1 cellular context compared by ENCODE assay signal in the genomic region with DNA sequence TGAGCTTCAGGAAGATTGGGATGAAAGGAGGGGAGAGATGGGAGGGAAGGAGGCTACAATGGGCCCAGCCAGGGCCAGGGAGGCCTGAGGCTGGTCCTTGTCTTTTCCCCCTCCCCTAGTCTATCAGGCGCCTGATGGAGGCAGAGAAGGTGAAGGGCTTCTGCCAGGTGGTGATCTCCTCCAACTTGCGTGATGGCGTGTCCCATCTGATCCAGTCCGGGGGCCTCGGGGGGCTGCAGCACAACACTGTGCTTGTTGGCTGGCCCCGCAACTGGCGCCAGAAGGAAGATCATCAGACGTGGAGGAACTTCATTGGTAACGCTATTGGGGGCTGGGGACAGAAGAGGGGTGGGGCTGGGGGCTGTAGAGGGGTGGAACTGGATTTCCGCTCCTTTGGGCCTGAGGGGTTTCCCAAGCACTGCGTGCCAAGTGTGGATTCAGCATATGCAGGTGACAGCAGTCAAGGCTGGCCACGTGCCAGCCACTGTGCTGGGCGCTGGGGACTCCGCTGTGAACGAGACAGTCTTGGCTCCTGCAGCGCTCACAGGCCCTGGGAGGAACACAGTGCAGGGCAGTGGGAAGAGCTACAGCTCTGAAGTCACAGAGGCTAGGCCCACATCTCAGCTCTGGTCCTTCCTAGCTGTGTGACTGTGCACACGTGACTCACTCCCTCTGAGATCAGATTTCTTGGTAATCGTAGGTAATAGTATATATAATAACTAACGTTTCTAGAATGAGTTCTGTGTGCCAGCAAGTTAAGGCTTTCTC.
TF ChIP-seq lines count a peak whose summit lies in the region.

No MANE protein-coding gene starts in this region.

TF ChIP-seq in HepG2, 621 proteins besides CTCF, POLR2A, EP300 and RAD21:
- no peak for TF ChIP-seq CEBPB (IDR thresholded peaks at IDR 0.05; ENCODE audit: borderline replicate concordance, low read depth, low read length)
- TF ChIP-seq ZNF713 (CRISPR knock-in tag; IDR thresholded peaks at IDR 0.05) = no peak
- TF ChIP-seq ZMYM4 (CRISPR knock-in tag; IDR thresholded peaks at IDR 0.05) = no peak
- TF ChIP-seq, protein P1, sequence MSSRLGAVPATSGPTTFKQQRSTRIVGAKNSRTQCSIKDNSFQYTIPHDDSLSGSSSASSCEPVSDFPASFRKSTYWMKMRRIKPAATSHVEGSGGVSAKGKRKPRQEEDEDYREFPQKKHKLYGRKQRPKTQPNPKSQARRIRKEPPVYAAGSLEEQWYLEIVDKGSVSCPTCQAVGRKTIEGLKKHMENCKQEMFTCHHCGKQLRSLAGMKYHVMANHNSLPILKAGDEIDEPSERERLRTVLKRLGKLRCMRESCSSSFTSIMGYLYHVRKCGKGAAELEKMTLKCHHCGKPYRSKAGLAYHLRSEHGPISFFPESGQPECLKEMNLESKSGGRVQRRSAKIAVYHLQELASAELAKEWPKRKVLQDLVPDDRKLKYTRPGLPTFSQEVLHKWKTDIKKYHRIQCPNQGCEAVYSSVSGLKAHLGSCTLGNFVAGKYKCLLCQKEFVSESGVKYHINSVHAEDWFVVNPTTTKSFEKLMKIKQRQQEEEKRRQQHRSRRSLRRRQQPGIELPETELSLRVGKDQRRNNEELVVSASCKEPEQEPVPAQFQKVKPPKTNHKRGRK (CRISPR knock-in tag; IDR thresholded peaks at IDR 0.05) = no peak
- no peak for TF ChIP-seq ZNF572 (CRISPR knock-in tag; IDR thresholded peaks at IDR 0.05)
- TF ChIP-seq CCDC6 (CRISPR knock-in tag; IDR thresholded peaks at IDR 0.05) = no peak
- no peak for TF ChIP-seq ZNF232 (CRISPR knock-in tag; IDR thresholded peaks at IDR 0.05; ENCODE audit: borderline replicate concordance)
- TF ChIP-seq ZNF75D (CRISPR knock-in tag; IDR thresholded peaks at IDR 0.05; ENCODE audit: borderline replicate concordance) = no peak
- TF ChIP-seq ARNTL (CRISPR knock-in tag; IDR thresholded peaks at IDR 0.05) = no peak
- no peak for TF ChIP-seq DPF2 (CRISPR knock-in tag; IDR thresholded peaks at IDR 0.05; ENCODE audit: borderline replicate concordance, low read depth)
- TF ChIP-seq, protein P2, sequence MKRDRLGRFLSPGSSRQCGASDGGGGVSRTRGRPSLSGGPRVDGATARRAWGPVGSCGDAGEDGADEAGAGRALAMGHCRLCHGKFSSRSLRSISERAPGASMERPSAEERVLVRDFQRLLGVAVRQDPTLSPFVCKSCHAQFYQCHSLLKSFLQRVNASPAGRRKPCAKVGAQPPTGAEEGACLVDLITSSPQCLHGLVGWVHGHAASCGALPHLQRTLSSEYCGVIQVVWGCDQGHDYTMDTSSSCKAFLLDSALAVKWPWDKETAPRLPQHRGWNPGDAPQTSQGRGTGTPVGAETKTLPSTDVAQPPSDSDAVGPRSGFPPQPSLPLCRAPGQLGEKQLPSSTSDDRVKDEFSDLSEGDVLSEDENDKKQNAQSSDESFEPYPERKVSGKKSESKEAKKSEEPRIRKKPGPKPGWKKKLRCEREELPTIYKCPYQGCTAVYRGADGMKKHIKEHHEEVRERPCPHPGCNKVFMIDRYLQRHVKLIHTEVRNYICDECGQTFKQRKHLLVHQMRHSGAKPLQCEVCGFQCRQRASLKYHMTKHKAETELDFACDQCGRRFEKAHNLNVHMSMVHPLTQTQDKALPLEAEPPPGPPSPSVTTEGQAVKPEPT (CRISPR knock-in tag; IDR thresholded peaks at IDR 0.05; ENCODE audit: low read depth) = no peak
- no peak for TF ChIP-seq PPARG (CRISPR knock-in tag; conservative IDR thresholded peaks at IDR 0.05)
